In the genomic region with DNA sequence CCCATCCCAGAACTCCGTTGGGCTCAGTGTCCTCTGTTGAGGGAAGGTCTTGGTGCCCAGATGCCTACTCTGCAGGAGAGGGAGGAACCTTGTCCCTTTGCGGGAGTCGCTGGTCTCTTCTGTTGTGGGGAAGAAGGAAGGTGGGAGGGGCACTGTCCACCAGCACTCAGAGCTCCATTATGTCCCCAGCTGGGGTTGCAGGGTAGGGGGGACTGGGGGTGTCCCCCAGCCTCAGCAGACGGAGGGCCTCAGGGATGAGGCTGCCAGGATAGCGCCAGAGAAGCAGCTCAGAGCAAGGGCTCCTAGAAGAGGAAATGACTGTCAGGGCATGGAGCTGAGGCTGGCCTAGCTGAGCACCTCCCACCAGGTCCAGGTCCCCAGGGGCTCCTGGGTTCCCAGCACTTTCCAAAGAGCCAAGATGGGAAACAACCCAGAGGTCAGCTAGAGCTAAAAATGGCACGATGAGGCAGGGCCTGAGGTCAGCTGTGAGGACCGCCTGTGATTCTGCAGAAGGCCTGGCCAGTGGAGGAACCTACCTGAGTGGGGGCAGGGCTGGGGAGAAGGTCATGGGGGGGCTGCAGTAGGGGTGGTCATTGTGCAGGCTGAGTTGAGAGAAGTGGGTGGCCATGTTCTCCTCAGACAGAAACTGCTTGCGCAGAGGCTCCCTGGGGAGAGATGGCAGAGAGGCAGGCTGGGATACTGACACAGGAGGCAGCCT, we compare ENCODE assay signal across 8 cellular contexts. TPM values are rescaled to one million over a fixed set of nuclear protein-coding genes. Genes with fewer than 3 reads are reported as not detected.
DNase-seq lines count a peak whose midpoint lies in the region; ATAC-seq, FAIRE-seq and TF ChIP-seq lines count a peak whose summit lies in the region.

No MANE protein-coding gene starts in this region.

- FAIRE-seq in A549 (lab: Jason Lieb, UNC) = no peak

- peaks cover 61% of the 10 kb centered on the region for H3K36me3 Mint-ChIP-seq in activated T-helper 17 cell treated with anti-CD3 and anti-CD28 coated beads, Interleukin-2, amount 50 U/mL, for 72 hours (ENCODE audit: low read depth)
- H3K36me3 Mint-ChIP-seq in stimulated activated naive B cell treated with anti-CD40 and anti-IgM and Interleukin-4, amounts not matched to agents 10 μg/mL and 1 μg/mL and 100 μg/mL, for 72 hours = peaks cover 18 to 21% of the 10 kb centered on the region in 2 donors

- TF ChIP-seq POLR2A in A549 (IDR thresholded peaks at IDR 0.05; ENCODE audit: low read length) = peak; percentile 32; the same call in 1 of the 2 replicates

- peak overlapping the region; percentile 90 for H3K27ac Mint-ChIP-seq in activated T-helper 17 cell treated with anti-CD3 and anti-CD28 coated beads, Interleukin-2, amount 50 U/mL, for 72 hours
- H3K27ac Mint-ChIP-seq in stimulated activated naive B cell treated with anti-CD40 and anti-IgM and Interleukin-4, amounts not matched to agents 10 μg/mL and 1 μg/mL and 100 μg/mL, for 72 hours = peak overlapping the region; percentile 96

- POLR2A ChIA-PET in A549 (lab: Yijun Ruan, JAX) (interaction anchor here (0.6 to 6.2 kb wide), 7 partner anchors 9 to 23 kb away, joined by 3 to 107 read pairs (median 5); no protein-coding TSS in a partner anchor), HEK293 (lab: Yijun Ruan, JAX) (interaction anchor here (0.6 to 11.9 kb wide), 14 partner anchors 10 to 488 kb away, joined by 3 to 247 read pairs (median 4); partner anchors contain the start of genes KREMEN2, PAQR4 and PKMYT1)

- H3K27me3 Mint-ChIP-seq in activated T-helper 17 cell treated with anti-CD3 and anti-CD28 coated beads, Interleukin-2, amount 50 U/mL, for 72 hours = no peaks in the 10 kb centered on the region
- peaks cover 0 to 12% of the 10 kb centered on the region in 2 donors for H3K27me3 Mint-ChIP-seq in stimulated activated naive B cell treated with anti-CD40 and anti-IgM and Interleukin-4, amounts not matched to agents 10 μg/mL and 1 μg/mL and 100 μg/mL, for 72 hours

- CTCF ChIA-PET in A549 (lab: Yijun Ruan, JAX) (interaction anchor here (0.7 to 6.6 kb wide), 8 partner anchors 8 to 127 kb away, joined by 3 to 112 read pairs (median 5); no protein-coding TSS in a partner anchor), HEK293 (lab: Yijun Ruan, JAX) (interaction anchor here (0.6 to 4.1 kb wide), 6 partner anchors 8 to 1922 kb away, joined by 3 to 41 read pairs (median 3); no protein-coding TSS in a partner anchor)

- TF ChIP-seq RAD21 in A549 (conservative IDR thresholded peaks at IDR 0.05 in 1 of 2, IDR thresholded peaks at IDR 0.05 in 1 of 2) = no peak

- no peaks in the 10 kb centered on the region for H3K9me3 Mint-ChIP-seq in activated T-helper 17 cell treated with anti-CD3 and anti-CD28 coated beads, Interleukin-2, amount 50 U/mL, for 72 hours
- no peaks in the 10 kb centered on the region for H3K9me3 Mint-ChIP-seq in stimulated activated naive B cell treated with anti-CD40 and anti-IgM and Interleukin-4, amounts not matched to agents 10 μg/mL and 1 μg/mL and 100 μg/mL, for 72 hours

- DNase-seq in A549 (ENCODE audit: low read depth in 1 of 2, low spot score in 1 of 2) (peak in 1 of 2 experiments; percentile 86), iPS DF 6.9 (ENCODE audit: low read depth, low spot score) (no peak), cerebellar nuclear complex (lab: John Stamatoyannopoulos, UW) (no peak)
- DNase-seq in stimulated activated naive B cell treated with anti-CD40 and anti-IgM and Interleukin-4, amounts not matched to agents 10 μg/mL and 1 μg/mL and 100 μg/mL, for 72 hours = peak; percentile 68

- peaks cover 23% of the 10 kb centered on the region for H3K4me1 Mint-ChIP-seq in activated T-helper 17 cell treated with anti-CD3 and anti-CD28 coated beads, Interleukin-2, amount 50 U/mL, for 72 hours
- peaks cover 41 to 80% of the 10 kb centered on the region in 2 donors for H3K4me1 Mint-ChIP-seq in stimulated activated naive B cell treated with anti-CD40 and anti-IgM and Interleukin-4, amounts not matched to agents 10 μg/mL and 1 μg/mL and 100 μg/mL, for 72 hours

- ATAC-seq in A549 (peak; percentile 1 to 6; a peak in 5 of 6 replicates), HG02571 (IDR thresholded peaks at IDR 0.05; ENCODE audit: unreplicated experiment) (no peak), HG02970 (IDR thresholded peaks at IDR 0.05; ENCODE audit: low FRiP score, unreplicated experiment) (no peak)
- no peak for ATAC-seq in activated T-helper 17 cell treated with anti-CD3 and anti-CD28 coated beads, Interleukin-2, amount 50 U/mL, for 72 hours (replicated peaks)
- peak; percentile 29 to 41 for ATAC-seq in stimulated activated naive B cell treated with anti-CD40 and anti-IgM and Interleukin-4, amounts not matched to agents 10 μg/mL and 1 μg/mL and 100 μg/mL, for 72 hours (replicated peaks)

- peak overlapping the region; percentile 82 for H3K4me3 Mint-ChIP-seq in activated T-helper 17 cell treated with anti-CD3 and anti-CD28 coated beads, Interleukin-2, amount 50 U/mL, for 72 hours
- peak overlapping the region; percentile 77 to 81 for H3K4me3 Mint-ChIP-seq in stimulated activated naive B cell treated with anti-CD40 and anti-IgM and Interleukin-4, amounts not matched to agents 10 μg/mL and 1 μg/mL and 100 μg/mL, for 72 hours

- H3K4me2 ChIP-seq in A549 = peak overlapping the region; percentile 89

- H3K27ac ChIP-seq in A549 = peak overlapping the region; percentile 98 to 100
- peak overlapping the region; percentile 54 for H3K27ac ChIP-seq in HEK293 (ENCODE audit: extremely low read depth, low read depth, low read length)
- no peak overlapping the region for H3K27ac ChIP-seq in iPS DF 6.9 (ENCODE audit: low read length)

- peaks cover 0 to 22% of the 10 kb centered on the region in 2 experiments; a peak in 1 of 3 replicates for H3K36me3 ChIP-seq in HEK293 (ENCODE audit: control insufficient read depth in 2 of 2, insufficient read depth in 1 of 2, low read length in 2 of 2)
- H3K36me3 ChIP-seq in iPS DF 6.9 (ENCODE audit: control insufficient read depth, insufficient read depth, low read length) = peaks cover 18% of the 10 kb centered on the region

- H3K4me3 ChIP-seq in A549 (peak overlapping the region; percentile 93), HEK293 (ENCODE audit: low read depth, low read length) (peak overlapping the region; percentile 72), iPS DF 6.9 (ENCODE audit: low read length) (peak overlapping the region; percentile 60; the same call in 1 of the 2 replicates)

- H3K9me3 ChIP-seq in A549 (no peaks in the 10 kb centered on the region), HEK293 (ENCODE audit: control insufficient read depth, insufficient read depth, low read depth, low read length) (no peaks in the 10 kb centered on the region), iPS DF 6.9 (ENCODE audit: control insufficient read depth, insufficient read depth, low read length) (no peaks in the 10 kb centered on the region)

- no peak for TF ChIP-seq EP300 in A549 (IDR thresholded peaks at IDR 0.05)

- TF ChIP-seq CTCF in A549 (IDR thresholded peaks at IDR 0.05) (no peak), HEK293 (tag by site-specific recombination; IDR thresholded peaks at IDR 0.05) (no peak)

- H3K4me1 ChIP-seq in A549 (peaks cover 27% of the 10 kb centered on the region), HEK293 (ENCODE audit: control insufficient read depth, insufficient read depth, low read length) (peaks cover 23% of the 10 kb centered on the region), iPS DF 6.9 (ENCODE audit: control insufficient read depth, insufficient read depth, low read length) (peaks cover 6% of the 10 kb centered on the region)

- 0% methylated on average over 5 of the region's 8 CpGs for WGBS in A549 (ENCODE audit: missing lambda C conversion rate)
- no CpG with 5 or more reads among the region's 8 CpGs for WGBS in iPS DF 6.9 (ENCODE audit: insufficient coverage, insufficient read length)

- H3K27me3 ChIP-seq in iPS DF 6.9 (ENCODE audit: control insufficient read depth, insufficient read depth, low read length) = no peaks in the 10 kb centered on the region

RNA-seq across cellular contexts. Expression of gene HCFC1R1, which starts 0.9 kb away (rescaled TPM):
- polyA plus RNA-seq in A549 (2011; rRNA removed) (46.4 and 60.3 TPM in 2 replicates), A549 (2017; fragmentation: RNase III; extraction: RNeasy Plus Mini Kit Qiagen cat#74134 plus additional on column Dnase treatment) (131 to 199 TPM (median 179 TPM) in 3 replicates)
- 128 and 183 TPM in 2 replicates for polyA plus RNA-seq in A549 (2012; cell fraction: cytosol; rRNA removed)
- polyA plus RNA-seq in A549 (2012; cell fraction: nucleus; rRNA removed) = 74.6 and 88.1 TPM in 2 replicates
- polyA minus RNA-seq in A549 (2011; rRNA and poly(A)+ RNA removed) = 39.3 and 47.7 TPM in 2 replicates
- total RNA-seq in activated T-helper 17 cell treated with anti-CD3 and anti-CD28 coated beads, Interleukin-2, amount 50 U/mL, for 72 hours = 10 to 100 TPM; 28.2 to 46.0 TPM

RNA-seq across cellular contexts. Expression of gene THOC6, which starts 1.0 kb away (rescaled TPM):
- polyA plus RNA-seq in A549 (2011; rRNA removed) (31.8 and 32.5 TPM in 2 replicates), A549 (2017; fragmentation: RNase III; extraction: RNeasy Plus Mini Kit Qiagen cat#74134 plus additional on column Dnase treatment) (48.7 to 56.5 TPM (median 53.2 TPM) in 3 replicates)
- 72.2 and 84.2 TPM in 2 replicates for polyA plus RNA-seq in A549 (2012; cell fraction: cytosol; rRNA removed)
- 171 and 186 TPM in 2 replicates for polyA plus RNA-seq in A549 (2012; cell fraction: nucleus; rRNA removed)
- 41.4 and 51.4 TPM in 2 replicates for polyA minus RNA-seq in A549 (2011; rRNA and poly(A)+ RNA removed)
- 10 to 100 TPM; 49.8 to 68.1 TPM for total RNA-seq in activated T-helper 17 cell treated with anti-CD3 and anti-CD28 coated beads, Interleukin-2, amount 50 U/mL, for 72 hours

RNA-seq across cellular contexts. Expression of gene TNFRSF12A, which starts 2.7 kb away (rescaled TPM):
- polyA plus RNA-seq in A549 (2011; rRNA removed) (89.0 and 111 TPM in 2 replicates), A549 (2017; fragmentation: RNase III; extraction: RNeasy Plus Mini Kit Qiagen cat#74134 plus additional on column Dnase treatment) (295 to 325 TPM (median 314 TPM) in 3 replicates)
- 356 and 491 TPM in 2 replicates for polyA plus RNA-seq in A549 (2012; cell fraction: cytosol; rRNA removed)
- 495 and 554 TPM in 2 replicates for polyA plus RNA-seq in A549 (2012; cell fraction: nucleus; rRNA removed)
- polyA minus RNA-seq in A549 (2011; rRNA and poly(A)+ RNA removed) = 47.6 and 67.3 TPM in 2 replicates
- 10 to 100 TPM in 1 of 2 donors, 1 to 10 TPM in 1; 9.7 to 11.9 TPM for total RNA-seq in activated T-helper 17 cell treated with anti-CD3 and anti-CD28 coated beads, Interleukin-2, amount 50 U/mL, for 72 hours

RNA-seq across cellular contexts. Expression of gene CLDN6, which starts 4.9 kb away (rescaled TPM):
- polyA plus RNA-seq in A549 (2011; rRNA removed) = 0.11 TPM in 1 of 2 replicates, not detected in the other
- polyA plus RNA-seq in A549 (2012; cell fraction: cytosol; rRNA removed) = 0.12 and 0.18 TPM in 2 replicates
- 0.34 and 0.35 TPM in 2 replicates for polyA plus RNA-seq in A549 (2012; cell fraction: nucleus; rRNA removed)
- polyA plus RNA-seq in A549 (2017; fragmentation: RNase III; extraction: RNeasy Plus Mini Kit Qiagen cat#74134 plus additional on column Dnase treatment) = 0.13 to 0.25 TPM (median 0.20 TPM) in 3 replicates
- polyA minus RNA-seq in A549 (2011; rRNA and poly(A)+ RNA removed) = 0.24 and 1.0 TPM in 2 replicates
- not detected for total RNA-seq in activated T-helper 17 cell treated with anti-CD3 and anti-CD28 coated beads, Interleukin-2, amount 50 U/mL, for 72 hours

RNA-seq across cellular contexts. Expression of gene CLDN9, which starts 10.1 kb away (rescaled TPM):
- polyA plus RNA-seq in A549 (2011; rRNA removed) (0.03 and 0.12 TPM in 2 replicates), A549 (2017; fragmentation: RNase III; extraction: RNeasy Plus Mini Kit Qiagen cat#74134 plus additional on column Dnase treatment) (0.06 to 0.16 TPM (median 0.12 TPM) in 3 replicates)
- 0.12 and 0.22 TPM in 2 replicates for polyA plus RNA-seq in A549 (2012; cell fraction: cytosol; rRNA removed)
- 1.1 and 1.8 TPM in 2 replicates for polyA plus RNA-seq in A549 (2012; cell fraction: nucleus; rRNA removed)
- 0.15 and 0.17 TPM in 2 replicates for polyA minus RNA-seq in A549 (2011; rRNA and poly(A)+ RNA removed)
- total RNA-seq in activated T-helper 17 cell treated with anti-CD3 and anti-CD28 coated beads, Interleukin-2, amount 50 U/mL, for 72 hours = under 1 TPM in 1 of 2 donors, not detected in 1; 0.15 TPM

Comparison
In these comparisons a context has a peak if more than half of its experiments do, and no peak if none do; other contexts are left out.
1. ATAC-seq: peak in A549 (2 of 2) and stimulated activated naive B cell treated with anti-CD40 and anti-IgM and Interleukin-4, amounts not matched to agents 10 μg/mL and 1 μg/mL and 100 μg/mL, for 72 hours (2 of 2); none in activated T-helper 17 cell treated with anti-CD3 and anti-CD28 coated beads, Interleukin-2, amount 50 U/mL, for 72 hours (single experiment), HG02571 (single experiment) and HG02970 (single experiment).
2. Of the 5 proteins assayed by ChIP-seq in both HEK293 and A549: peak only in HEK293: none; only in A549: PBX3 and REST; in both: none; in neither: 3.
3. Peak in every context shown above with its lines, with median percentiles within 50 percentile points of each other: H3K4me3 ChIP-seq.